In genomic region chr12:57887631-57888406, GRCh38 we compare ENCODE assay signal across 8 cellular contexts. TPM values are rescaled to one million over a fixed set of nuclear protein-coding genes. Genes with fewer than 3 reads are reported as not detected.
DNase-seq lines count a peak whose midpoint lies in the region; ATAC-seq, FAIRE-seq and TF ChIP-seq lines count a peak whose summit lies in the region.

No MANE protein-coding gene starts in this region.

- no peaks in the 10 kb centered on the region for H4K20me1 ChIP-seq in H1 (replicated peaks in 1 of 2; ENCODE audit: control insufficient read depth in 1 of 2, insufficient read depth in 2 of 2, low read length in 2 of 2)

- no peaks in the 10 kb centered on the region for H3K79me1 ChIP-seq in H1 (ENCODE audit: low read depth, low read length)

- CTCF ChIA-PET in H1 (lab: Charles Lee; ENCODE audit: partially characterized antibody), result interaction anchor here (0.8 to 4.4 kb wide), 11 partner anchors 9 to 131 kb away, joined by 3 to 26 read pairs (median 6); no protein-coding TSS in a partner anchor

- no peak for FAIRE-seq in H1 (lab: Jason Lieb, UNC)

- H2BK15ac ChIP-seq in H1 (ENCODE audit: low read length), result no peak overlapping the region

- no peak for TF ChIP-seq POLR2A in H1 (IDR thresholded peaks at IDR 0.05; ENCODE audit: control extremely low read depth in 1 of 2, low read depth in 2 of 2, low read length in 2 of 2)

- H3K4me1 ChIP-seq in H1 (replicated peaks in 1 of 4; ENCODE audit: control insufficient read depth in 3 of 4, insufficient read depth in 4 of 4, low read length in 3 of 4), result peaks cover 2 to 18% (median 14%) of the 10 kb centered on the region in 4 experiments

- H2BK120ac ChIP-seq in H1 (replicated peaks; ENCODE audit: low read depth, low read length), result no peak overlapping the region

- H4K8ac ChIP-seq in H1 (ENCODE audit: extremely low read depth, insufficient read depth, low read length), result no peak overlapping the region

- POLR2A ChIA-PET in H1 (lab: Charles Lee; ENCODE audit: partially characterized antibody), result interaction anchor here (0.6 to 4.5 kb wide), 11 partner anchors 9 to 69 kb away, joined by 3 to 40 read pairs (median 6); partner anchors contain the start of genes ATP23, AVIL and CTDSP2

- H3K27me3 ChIP-seq in MG63, result no peaks in the 10 kb centered on the region
- no peaks in the 10 kb centered on the region; a peak in 1 of 7 replicates for H3K27me3 ChIP-seq in H1 (replicated peaks in 1 of 4; ENCODE audit: control insufficient read depth in 3 of 4, extremely low read depth in 1 of 4, insufficient read depth in 3 of 4, low read length in 3 of 4)

- H3K14ac ChIP-seq in H1 (ENCODE audit: insufficient read length), result no peak overlapping the region

- H2BK5ac ChIP-seq in H1 (ENCODE audit: low read depth, low read length), result peak overlapping the region; percentile 44; the same call in 1 of the 2 replicates

- H2AK5ac ChIP-seq in H1 (ENCODE audit: low read depth, low read length), result no peak overlapping the region

- H2BK12ac ChIP-seq in H1 (ENCODE audit: low read depth, low read length), result peak overlapping the region; percentile 90; the same call in 1 of the 2 replicates

- TF ChIP-seq CTCF in H1 (IDR thresholded peaks at IDR 0.05; ENCODE audit: control extremely low read depth in 1 of 3, insufficient read depth in 1 of 3, low read depth in 1 of 3, low read length in 3 of 3), result no peak

- peak overlapping the region; percentile 78 for H4K91ac ChIP-seq in H1 (replicated peaks; ENCODE audit: insufficient read length, low read length)

- H3K36me3 ChIP-seq in MG63 (no peaks in the 10 kb centered on the region), H1 (ENCODE audit: control insufficient read depth in 2 of 4, insufficient read depth in 4 of 4, low read length in 3 of 4) (no peaks in the 10 kb centered on the region)

- H3K9me3 ChIP-seq in MG63, result peaks cover 5% of the 10 kb centered on the region; the same call in 1 of the 2 replicates
- H3K9me3 ChIP-seq in H1 (ENCODE audit: insufficient read depth in 2 of 2, low read depth in 1 of 2, low read length in 1 of 2), result peaks cover 0 to 3% of the 10 kb centered on the region in 2 experiments; a peak in 1 of 4 replicates

- TF ChIP-seq RAD21 in H1 (IDR thresholded peaks at IDR 0.05 in 1 of 2, conservative IDR thresholded peaks at IDR 0.05 in 1 of 2; ENCODE audit: low read depth in 2 of 2, low read length in 2 of 2), result no peak

- H3K79me2 ChIP-seq in H1 (ENCODE audit: control insufficient read depth in 1 of 2, insufficient read depth in 2 of 2, low read length in 2 of 2), result no peaks in the 10 kb centered on the region

- no peak overlapping the region for H3K4ac ChIP-seq in H1 (replicated peaks; ENCODE audit: insufficient read length, low read depth, low read length)

- no peak for TF ChIP-seq EP300 in H1 (IDR thresholded peaks at IDR 0.05; ENCODE audit: borderline replicate concordance in 1 of 2, low read depth in 2 of 2, low read length in 2 of 2)

- peak overlapping the region; percentile 78 for H3K18ac ChIP-seq in H1 (ENCODE audit: extremely low read depth, low read length)

- H2AFZ ChIP-seq in H1 (ENCODE audit: low read length), result 0 out of 2 replicates have a peak overlapping the region, but pooled peaks have one; percentile 83

- H3K9ac ChIP-seq in H1 (replicated peaks in 1 of 4; ENCODE audit: extremely low read depth in 1 of 4, low read depth in 3 of 4, low read length in 3 of 4), result no peak overlapping the region

- H3K23me2 ChIP-seq in H1 (ENCODE audit: low read depth, low read length), result no peaks in the 10 kb centered on the region

- H3K27ac ChIP-seq in H1 (ENCODE audit: low read depth, low read length), result no peak overlapping the region

- no peak overlapping the region for H3K23ac ChIP-seq in H1 (ENCODE audit: insufficient read length)

- H4K5ac ChIP-seq in H1 (ENCODE audit: insufficient read length, low read depth, low read length), result no peak overlapping the region

- H3K4me3 ChIP-seq in MG63 (no peak overlapping the region), H1 (ENCODE audit: extremely low read depth in 1 of 4, insufficient read depth in 2 of 4, low read depth in 3 of 4, low read length in 4 of 4) (peak overlapping the region in 2 of 4 experiments; percentile 4 to 23; a peak in 3 of 8 replicates)

- peak overlapping the region; percentile 55; a peak in 3 of 4 replicates for H3K4me2 ChIP-seq in H1 (ENCODE audit: insufficient read depth in 1 of 2, low read depth in 2 of 2, low read length in 2 of 2)

- DNase-seq in COLO668 (lab: John Stamatoyannopoulos, UW; ENCODE audit: unreplicated experiment), result peak; percentile 34
- DNase-seq in MG63, result peak; percentile 62
- DNase-seq in H1 (ENCODE audit: low read depth in 1 of 2, low spot score in 2 of 2), result no peak
- peak; percentile 49 for DNase-seq in occipital lobe (lab: John Stamatoyannopoulos, UW)
- no peak for DNase-seq in foreskin melanocyte
- DNase-seq in effector CD8-positive, alpha-beta T cell (lab: John Stamatoyannopoulos, UW), result no peak
- DNase-seq in iPS-NIHi11 (ENCODE audit: low spot score), result no peak

- 71% methylated on average over 10 of the region's 10 CpGs; no CpG with 5 or more reads in 1 of the 2 experiments for WGBS in H1 (ENCODE audit: extremely low coverage in 1 of 2, insufficient coverage in 1 of 2, insufficient read length in 1 of 2, insufficient replicate concordance in 2 of 2, low coverage in 1 of 2, low lambda C conversion rate in 2 of 2, missing lambda C conversion rate in 1 of 2), 2 experiments

- no peak for ATAC-seq in HG03469 (IDR thresholded peaks at IDR 0.05; ENCODE audit: unreplicated experiment)

- peak overlapping the region; percentile 23; the same call in 1 of the 2 replicates for H2BK20ac ChIP-seq in H1 (ENCODE audit: low read length)

- H3K56ac ChIP-seq in H1 (replicated peaks; ENCODE audit: insufficient read length, low read depth, low read length), result no peak overlapping the region

TF ChIP-seq in H1, 55 proteins besides CTCF, POLR2A, EP300 and RAD21:
- no peak for TF ChIP-seq POU5F1 (IDR thresholded peaks at IDR 0.05; ENCODE audit: low read depth, low read length)
- no peak for TF ChIP-seq USF2 (IDR thresholded peaks at IDR 0.05; ENCODE audit: low read length)
- peak; percentile 82; the same call in 1 of the 2 replicates for TF ChIP-seq KDM1A (IDR thresholded peaks at IDR 0.05; ENCODE audit: borderline replicate concordance, low read length)
- TF ChIP-seq SP2 (IDR thresholded peaks at IDR 0.05; ENCODE audit: low read length), result no peak

RNA-seq across cellular contexts. Expression of gene CTDSP2, which starts 41.3 kb away (rescaled TPM):
- total RNA-seq in MG63 (2014; rRNA removed; shearing (Covaris generic); ENCODE audit: low replicate concordance), result 73.2 and 73.3 TPM in 2 replicates
- total RNA-seq in H1 (2021; fragmentation: NEBNext Ultra II Directional; extraction: Animal tissue kit (Norgen Biotek cat#: 25700)), result 91.7 and 93.7 TPM in 2 replicates
- polyA plus RNA-seq in H1 (2011; rRNA removed), result 71.3 and 129 TPM in 2 replicates
- polyA plus RNA-seq in H1 (2011; cell fraction: cytosol; rRNA removed), result 115 TPM
- polyA plus RNA-seq in H1 (2011; cell fraction: nucleus; rRNA removed), result 118 TPM
- polyA plus RNA-seq in H1 (2012, experiment 1 of 2), result 72.3 to 87.9 TPM (median 83.7 TPM) in 4 replicates
- polyA plus RNA-seq in H1 (2012, experiment 2 of 2), result 64.0 TPM
- polyA plus RNA-seq in H1 (2013, experiment 1 of 2), result 41.6 TPM
- 42.0 TPM for polyA plus RNA-seq in H1 (2013, experiment 2 of 2)
- polyA minus RNA-seq in H1 (2011; rRNA and poly(A)+ RNA removed), result 144 and 145 TPM in 2 replicates
- 75.4 TPM for polyA minus RNA-seq in H1 (2011; cell fraction: cytosol; rRNA and poly(A)+ RNA removed)
- 79.4 TPM for polyA minus RNA-seq in H1 (2011; cell fraction: nucleus; rRNA and poly(A)+ RNA removed)
- 32.4 TPM for total RNA-seq in occipital lobe

RNA-seq across cellular contexts. Expression of gene ATP23, which starts 53.5 kb away (rescaled TPM):
- 11.2 and 16.9 TPM in 2 replicates for total RNA-seq in MG63 (2014; rRNA removed; shearing (Covaris generic); ENCODE audit: low replicate concordance)
- 6.7 and 10.2 TPM in 2 replicates for total RNA-seq in H1 (2021; fragmentation: NEBNext Ultra II Directional; extraction: Animal tissue kit (Norgen Biotek cat#: 25700))
- 12.1 and 13.5 TPM in 2 replicates for polyA plus RNA-seq in H1 (2011; rRNA removed)
- polyA plus RNA-seq in H1 (2011; cell fraction: cytosol; rRNA removed), result 10.4 TPM
- 4.3 TPM for polyA plus RNA-seq in H1 (2011; cell fraction: nucleus; rRNA removed)
- polyA plus RNA-seq in H1 (2012, experiment 1 of 2), result 4.2 to 8.9 TPM (median 8.2 TPM) in 4 replicates
- polyA plus RNA-seq in H1 (2012, experiment 2 of 2), result 3.5 TPM
- polyA plus RNA-seq in H1 (2013, experiment 1 of 2), result 8.1 TPM
- polyA plus RNA-seq in H1 (2013, experiment 2 of 2), result 6.9 TPM
- 5.0 and 8.6 TPM in 2 replicates for polyA minus RNA-seq in H1 (2011; rRNA and poly(A)+ RNA removed)
- 4.8 TPM for polyA minus RNA-seq in H1 (2011; cell fraction: cytosol; rRNA and poly(A)+ RNA removed)
- 5.3 TPM for polyA minus RNA-seq in H1 (2011; cell fraction: nucleus; rRNA and poly(A)+ RNA removed)
- total RNA-seq in occipital lobe, result 7.5 TPM

Comparison
In these comparisons a context has a peak if more than half of its experiments do, and no peak if none do; other contexts are left out.
1. DNase-seq: peak in COLO668 (single experiment), MG63 (single experiment) and occipital lobe (single experiment); none in H1 (0 of 2), foreskin melanocyte (single experiment), effector CD8-positive, alpha-beta T cell (single experiment) and iPS-NIHi11 (single experiment).